ENCODE assay signal across 16 cellular contexts in the genomic region with DNA sequence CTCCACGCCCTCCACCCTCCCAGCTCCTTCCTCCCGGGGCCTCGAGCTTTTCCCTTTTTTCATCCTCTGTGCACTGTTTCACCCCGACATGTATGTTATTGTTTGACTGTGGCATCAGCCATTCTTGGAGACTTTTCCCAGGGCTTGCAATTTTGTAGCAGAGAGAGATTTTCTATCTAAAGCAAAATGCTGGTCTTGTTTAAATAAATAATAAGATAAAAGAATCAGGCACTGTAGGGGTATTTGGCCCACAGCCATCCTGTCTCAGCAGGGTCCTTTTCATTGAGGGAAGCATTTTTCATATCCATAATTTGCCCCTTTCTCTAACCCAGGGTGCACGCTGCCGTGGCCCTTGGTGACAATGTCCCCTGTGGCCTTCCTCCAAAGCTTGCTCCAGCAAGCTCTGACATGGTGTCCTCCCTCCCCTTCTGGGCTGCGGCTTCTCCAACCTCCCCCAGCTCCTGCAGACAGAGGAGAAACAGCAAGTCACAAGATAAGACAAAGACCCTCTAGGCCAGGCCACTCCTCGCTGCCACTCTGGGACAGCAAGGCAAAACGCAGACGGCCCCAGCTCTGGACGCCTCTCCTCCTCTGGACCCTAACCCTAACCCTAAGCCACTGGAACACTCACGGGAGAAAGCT.
A peak's percentile ranks its signal among the peaks of the same experiment; 100 is the strongest.
DNase-seq lines count a peak whose midpoint lies in the region; ATAC-seq and TF ChIP-seq lines count a peak whose summit lies in the region.
"Had no signal": no experiment of that assay in that cellular context is flagged by ENCODE, and none has a peak within 500 bp of the region (broad histone marks: within the 10 kb centered on the region; RNA-seq: fewer than 3 reads in every experiment).

No MANE protein-coding gene starts in this region.

- no peaks in the 10 kb centered on the region for H3K79me1 ChIP-seq in mesendoderm (ENCODE audit: low read length)

- H2BK15ac ChIP-seq in mesendoderm (replicated peaks; ENCODE audit: low read depth) = no peak overlapping the region

- H3K9me2 ChIP-seq in GM23338 (ENCODE audit: insufficient read depth) = peaks cover 10% of the 10 kb centered on the region

- H2BK120ac ChIP-seq in mesendoderm (ENCODE audit: low read depth, low read length) = no peak overlapping the region

- no peak overlapping the region for H4K5ac ChIP-seq in mesendoderm (ENCODE audit: low read length)

- H3K4me1 ChIP-seq in GM23338 (ENCODE audit: insufficient read depth) = peaks cover 11% of the 10 kb centered on the region
- peaks cover 6% of the 10 kb centered on the region for H3K4me1 ChIP-seq in mesendoderm (ENCODE audit: control insufficient read depth, low read depth, low read length)
- peaks cover 20 to 33% (median 22%) of the 10 kb centered on the region in 3 donors for H3K4me1 ChIP-seq in skeletal muscle tissue (ENCODE audit: control insufficient read depth in 3 of 3, insufficient read depth in 3 of 3, low read length in 3 of 3)

- no peak overlapping the region for H3K4ac ChIP-seq in mesendoderm (ENCODE audit: low read depth, low read length)

- POLR2A ChIA-PET in activated CD4-positive, alpha-beta T cell treated with anti-CD3 and anti-CD28 coated beads for 36 hours (lab: Charles Lee) = no interaction called here

- H3K9me3 Mint-ChIP-seq in GM23338 (no peaks in the 10 kb centered on the region), brain (peaks cover 0 to 13% (median 0%) of the 10 kb centered on the region in 5 experiments)
- H3K9me3 Mint-ChIP-seq in activated CD4-positive, alpha-beta T cell treated with anti-CD3 and anti-CD28 coated beads for 36 hours (ENCODE audit: low read depth) = no peaks in the 10 kb centered on the region

- H3K4me1 Mint-ChIP-seq in GM23338 (peaks cover 20% of the 10 kb centered on the region), brain (peaks cover 53% of the 10 kb centered on the region)
- H3K4me1 Mint-ChIP-seq in activated CD4-positive, alpha-beta T cell treated with anti-CD3 and anti-CD28 coated beads for 36 hours = peaks cover 8% of the 10 kb centered on the region

- no peak overlapping the region for H3K27ac Mint-ChIP-seq in GM23338
- H3K27ac Mint-ChIP-seq in brain = peak overlapping the region in 3 of 5 experiments; percentile 78 to 89 (median 81)
- H3K27ac Mint-ChIP-seq in activated CD4-positive, alpha-beta T cell treated with anti-CD3 and anti-CD28 coated beads for 36 hours = no peak overlapping the region

- TF ChIP-seq CTCF in GM23338 (conservative IDR thresholded peaks at IDR 0.05; ENCODE audit: low read depth in 2 of 2) (no peak), brain (conservative IDR thresholded peaks at IDR 0.05) (no peak)

- H3K56ac ChIP-seq in mesendoderm (ENCODE audit: low read length) = peak overlapping the region; percentile 60

- H2AFZ ChIP-seq in GM23338 = peak overlapping the region; percentile 98; the same call in 1 of the 2 replicates

- H3K27me3 Mint-ChIP-seq in GM23338 (ENCODE audit: insufficient read depth, low read depth, poor library complexity) = peaks cover 16% of the 10 kb centered on the region
- H3K27me3 Mint-ChIP-seq in brain = peaks cover 3% of the 10 kb centered on the region
- H3K27me3 Mint-ChIP-seq in activated CD4-positive, alpha-beta T cell treated with anti-CD3 and anti-CD28 coated beads for 36 hours = peaks cover 9% of the 10 kb centered on the region

- no peak overlapping the region for H3K23ac ChIP-seq in mesendoderm (ENCODE audit: low read length)

- 0 out of 2 replicates have a peak, but pooled peaks cover 6% of the 10 kb centered on the region for H3F3A ChIP-seq in GM23338 (replicated peaks; ENCODE audit: low read depth)

- H3K27me3 ChIP-seq in GM23338 (ENCODE audit: insufficient read depth) (peaks cover 15% of the 10 kb centered on the region), mesendoderm (ENCODE audit: insufficient read depth, low read length, poor library complexity) (no peaks in the 10 kb centered on the region), skeletal muscle tissue (ENCODE audit: control insufficient read depth in 3 of 3, insufficient read depth in 3 of 3, low read length in 3 of 3) (no peaks in the 10 kb centered on the region), MG63 (no peaks in the 10 kb centered on the region)
- H3K27me3 ChIP-seq: cardiac muscle cell, pancreas, SJCRH30 had no signal

- no CpG with 5 or more reads among the region's 12 CpGs for WGBS in mesendoderm (ENCODE audit: extremely low coverage, insufficient coverage, low lambda C conversion rate)

- no peaks in the 10 kb centered on the region for H3K79me2 ChIP-seq in GM23338 (replicated peaks; ENCODE audit: insufficient read depth)
- no peaks in the 10 kb centered on the region for H3K79me2 ChIP-seq in mesendoderm (ENCODE audit: control insufficient read depth, insufficient read depth, low read length)

- no peaks in the 10 kb centered on the region for H4K20me1 ChIP-seq in GM23338 (replicated peaks; ENCODE audit: insufficient read depth)

- H3K9ac ChIP-seq in mesendoderm (ENCODE audit: low read length) (peak overlapping the region; percentile 31), skeletal muscle tissue (ENCODE audit: low read depth in 1 of 3, low read length in 3 of 3) (peak overlapping the region in 1 of 3 donors; percentile 57)

- peak overlapping the region; percentile 66; the same call in 1 of the 3 replicates for H3K4me3 Mint-ChIP-seq in GM23338
- peak overlapping the region in 3 of 5 experiments; percentile 14 to 71 (median 46) for H3K4me3 Mint-ChIP-seq in brain
- no peak overlapping the region for H3K4me3 Mint-ChIP-seq in activated CD4-positive, alpha-beta T cell treated with anti-CD3 and anti-CD28 coated beads for 36 hours

- peak overlapping the region; percentile 43 for H2AK5ac ChIP-seq in mesendoderm (ENCODE audit: low read length)

- peak overlapping the region; percentile 30 for H2BK5ac ChIP-seq in mesendoderm (ENCODE audit: low read length)

- intact Hi-C loops in activated CD4-positive, alpha-beta T cell treated with anti-CD3 and anti-CD28 coated beads for 36 hours (cut with DNase I, micrococcal nuclease) = loop anchor here (5.0 to 10.0 kb wide), 4 partner anchors 91 to 518 kb away; no protein-coding TSS in a partner anchor

- H3K4me3 ChIP-seq in GM23338 (no peak overlapping the region), mesendoderm (ENCODE audit: low read length) (no peak overlapping the region), skeletal muscle tissue (ENCODE audit: low read length in 3 of 3) (peak overlapping the region in 1 of 3 donors; percentile 24), MG63 (no peak overlapping the region)
- H3K4me3 ChIP-seq: cardiac muscle cell, SJCRH30 had no signal

- peak overlapping the region; percentile 90 for H3K4me2 ChIP-seq in GM23338
- H3K4me2 ChIP-seq in mesendoderm (ENCODE audit: low read length) = no peak overlapping the region

- ATAC-seq in GM23338 = no peak
- no peak for ATAC-seq in activated CD4-positive, alpha-beta T cell treated with anti-CD3 and anti-CD28 coated beads for 36 hours

- H3K18ac ChIP-seq in mesendoderm (ENCODE audit: low read length) = no peak overlapping the region

- H3K27ac ChIP-seq in GM23338 (ENCODE audit: low read depth) (no peak overlapping the region), mesendoderm (ENCODE audit: low read depth, low read length) (no peak overlapping the region), skeletal muscle tissue (ENCODE audit: low read depth, low read length) (peak overlapping the region; percentile 57)
- H3K27ac ChIP-seq: cardiac muscle cell, pancreas, SJCRH30 had no signal

- H3K9me3 ChIP-seq in skeletal muscle tissue (ENCODE audit: control insufficient read depth in 3 of 3, low read length in 3 of 3) (no peaks in the 10 kb centered on the region), MG63 (no peaks in the 10 kb centered on the region)
- H3K9me3 ChIP-seq: pancreas, SJCRH30 had no signal

- no peak for DNase-seq in GM23338 (ENCODE audit: low spot score)
- no peak for DNase-seq in mesendoderm
- no peak for DNase-seq in MG63
- no peak for DNase-seq in activated CD4-positive, alpha-beta T cell treated with anti-CD3 and anti-CD28 coated beads for 36 hours
- no peak for DNase-seq in NCI-H2227 (lab: John Stamatoyannopoulos, UW; ENCODE audit: unreplicated experiment)
- no peak for DNase-seq in SKM-1 treated with dmso at 0.1 percent for 144 hours (lab: John Stamatoyannopoulos, UW; ENCODE audit: unreplicated experiment)
- DNase-seq: activated CD4-positive, alpha-beta T cell treated with anti-CD3 and anti-CD28 coated beads for 1 hour; activated naive CD4-positive, alpha-beta T cell treated with Interleukin-2 at 50 U/mL for 16 hours; DMS 273 treated with DMSO at 0.1 percent for 48 hours; NCI-H1436 treated with DMSO at 0.1 percent for 48 hours; pancreas; SJCRH30; T1000 had no signal

- H3K36me3 Mint-ChIP-seq in GM23338 (ENCODE audit: low read depth) = peaks cover 3% of the 10 kb centered on the region; the same call in 1 of the 3 replicates
- no peaks in the 10 kb centered on the region for H3K36me3 Mint-ChIP-seq in brain
- no peaks in the 10 kb centered on the region for H3K36me3 Mint-ChIP-seq in activated CD4-positive, alpha-beta T cell treated with anti-CD3 and anti-CD28 coated beads for 36 hours (ENCODE audit: low read depth)

- CTCF ChIA-PET in activated CD4-positive, alpha-beta T cell treated with anti-CD3 and anti-CD28 coated beads for 36 hours (lab: Charles Lee) = interaction anchor here (0.7 to 3.8 kb wide), 10 partner anchors 12 to 1039 kb away, joined by 3 to 27 read pairs (median 4); partner anchors contain the start of gene MYLK4

- H4K8ac ChIP-seq in mesendoderm (ENCODE audit: low read depth, low read length) = no peak overlapping the region

- H3K36me3 ChIP-seq in GM23338 (ENCODE audit: insufficient read depth) (no peaks in the 10 kb centered on the region), mesendoderm (ENCODE audit: control insufficient read depth, insufficient read depth, low read length) (no peaks in the 10 kb centered on the region), skeletal muscle tissue (ENCODE audit: control insufficient read depth in 3 of 3, insufficient read depth in 3 of 3, low read length in 3 of 3) (no peaks in the 10 kb centered on the region), MG63 (no peaks in the 10 kb centered on the region)
- H3K36me3 ChIP-seq: cardiac muscle cell, pancreas, SJCRH30 had no signal

TF ChIP-seq in GM23338, 12 proteins besides CTCF, POLR2A, EP300 and RAD21:
- TF ChIP-seq EZH2phosphoT487 (IDR thresholded peaks at IDR 0.05; ENCODE audit: unreplicated experiment) (no peak), STAT1 (IDR thresholded peaks at IDR 0.05; ENCODE audit: unreplicated experiment) (no peak), CREB1 (CRISPR knock-in tag; IDR thresholded peaks at IDR 0.05; ENCODE audit: low read depth) (no peak)
TF ChIP-seq in GM23338: peak in this region for 0.

Comparison
In these comparisons a context has a peak if more than half of its experiments do, and no peak if none do; other contexts are left out.
1. H3K27ac Mint-ChIP-seq: peak in brain (3 of 5); none in GM23338 (single experiment) and activated CD4-positive, alpha-beta T cell treated with anti-CD3 and anti-CD28 coated beads for 36 hours (single experiment).